23 cellular contexts compared by ENCODE assay signal in genomic region chr2:160878622-160879021, GRCh38.
"Had no signal": no experiment of that assay in that cellular context is flagged by ENCODE, and none has a peak within 500 bp of the region (broad histone marks: within the 10 kb centered on the region; RNA-seq: fewer than 3 reads in every experiment).

No MANE protein-coding gene starts in this region.

- ATAC-seq: activated CD4-positive, alpha-beta T cell treated with anti-CD3 and anti-CD28 coated beads for 36 hours; activated T-helper 17 cell treated with anti-CD3 and anti-CD28 coated beads, Interleukin-2, amount 50 U/mL, for 72 hours; K562 had no signal

- H3K9me3 ChIP-seq: SK-N-SH had no signal

- DNase-seq: activated CD4-positive, alpha-beta memory T cell treated with anti-CD3 and anti-CD28 coated beads, Interleukin-2, amount 10 ng/mL, durations not matched to agents 7 days and 5 days; activated CD4-positive, alpha-beta T cell treated with anti-CD3 and anti-CD28 coated beads for 36 hours; activated CD4-positive, alpha-beta T cell treated with anti-CD3 and anti-CD28 coated beads, Interleukin-2, amount 50 U/mL, for 1 hour; activated gamma-delta T cell treated with Interleukin-2 at 50 U/mL for 16 hours; activated naive CD4-positive, alpha-beta T cell treated with anti-CD3 and anti-CD28 coated beads, Interleukin-2, amount 10 ng/mL, durations not matched to agents 7 days and 5 days; activated naive CD8-positive, alpha-beta T cell treated with anti-CD3 and anti-CD28 coated beads for 36 hours; activated T-cell treated with anti-CD3 and anti-CD28 coated beads for 4 hours; activated T-cell treated with anti-CD3 and anti-CD28 coated beads, Interleukin-2, amount 50 U/mL, for 48 hours; anterior cingulate cortex; caudate nucleus; Karpas-422; MM.1S; NCI-H1105; NCI-H1436; NCI-H1694 treated with DMSO at 0.1 percent for 48 hours; NCI-H2081; NCI-H510A treated with DMSO at 0.1 percent for 48 hours; NCI-H69; SK-N-SH; T-helper 1 cell; WERI-Rb-1 had no signal

- H3K36me3 ChIP-seq: WERI-Rb-1 had no signal

- H3K4me3 ChIP-seq: K562 had no signal

- H3K4me2 ChIP-seq: SK-N-SH had no signal

- H3K9ac ChIP-seq: SK-N-SH had no signal

- H3K27ac ChIP-seq: WERI-Rb-1 had no signal
